Comparison of ENCODE assay signal across 12 cellular contexts in the genomic region with DNA sequence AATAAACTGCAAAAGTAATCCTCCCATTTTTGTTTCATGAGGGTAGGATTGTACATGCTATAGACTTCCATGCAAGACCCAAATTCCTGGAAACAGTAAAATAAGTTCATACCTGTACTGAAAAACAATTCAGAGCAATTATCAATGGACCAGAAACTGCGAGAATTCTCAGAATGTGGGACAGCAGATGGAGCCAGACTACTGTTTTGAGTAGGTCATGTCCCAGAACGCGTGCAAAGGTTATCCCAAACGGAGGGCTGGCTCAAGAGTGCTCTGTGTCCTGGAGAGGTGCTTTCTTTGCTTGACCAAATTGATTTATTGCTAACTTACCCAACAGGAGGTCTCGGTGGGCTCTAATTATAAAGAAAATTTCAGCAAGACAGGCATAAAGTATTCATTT. TPM values are rescaled to one million over a fixed set of nuclear protein-coding genes. Genes with fewer than 3 reads are reported as not detected.
DNase-seq lines count a peak whose midpoint lies in the region; ATAC-seq and TF ChIP-seq lines count a peak whose summit lies in the region.
"Had no signal": no experiment of that assay in that cellular context is flagged by ENCODE, and none has a peak within 500 bp of the region (broad histone marks: within the 10 kb centered on the region; RNA-seq: fewer than 3 reads in every experiment).

No MANE protein-coding gene starts in this region.

- TF ChIP-seq CTCF in Caco-2 (IDR thresholded peaks at IDR 0.05; ENCODE audit: insufficient read depth in 1 of 2, low read depth in 1 of 2, low read length in 1 of 2, severe bottlenecking in 1 of 2, unreplicated experiment in 1 of 2) (peak; percentile 14 to 45), HEK293 (tag by site-specific recombination; IDR thresholded peaks at IDR 0.05) (no peak), cardiac fibroblast (IDR thresholded peaks at IDR 0.05; ENCODE audit: low read depth, low read length) (no peak), mesothelial cell of epicardium (IDR thresholded peaks at IDR 0.05; ENCODE audit: unreplicated experiment) (no peak)

- peaks cover 8% of the 10 kb centered on the region for H3K27me3 Mint-ChIP-seq in Caco-2 (ENCODE audit: insufficient read depth, unreplicated experiment)
- peaks cover 8% of the 10 kb centered on the region for H3K27me3 Mint-ChIP-seq in mesothelial cell of epicardium (ENCODE audit: low read depth)

- no peak overlapping the region for H3K27ac ChIP-seq in HEK293 (ENCODE audit: extremely low read depth, low read depth, low read length)
- H3K27ac ChIP-seq: neutrophil, RWPE1 had no signal

- no peaks in the 10 kb centered on the region for H3K9me3 Mint-ChIP-seq in Caco-2 (ENCODE audit: unreplicated experiment)
- H3K9me3 Mint-ChIP-seq in mesothelial cell of epicardium = peaks cover 22% of the 10 kb centered on the region

- no peaks in the 10 kb centered on the region for H3K36me3 Mint-ChIP-seq in Caco-2 (ENCODE audit: insufficient read depth, unreplicated experiment)
- no peaks in the 10 kb centered on the region for H3K36me3 Mint-ChIP-seq in mesothelial cell of epicardium

- no peaks in the 10 kb centered on the region for H3K4me1 ChIP-seq in Caco-2
- H3K4me1 ChIP-seq in HEK293 (ENCODE audit: control insufficient read depth, insufficient read depth, low read length) = no peaks in the 10 kb centered on the region

- POLR2A ChIA-PET in Caco-2 (lab: Charles Lee) (no interaction called here), HEK293 (lab: Yijun Ruan, JAX) (no interaction called here)

- no peaks in the 10 kb centered on the region for H3K36me3 ChIP-seq in Caco-2 (ENCODE audit: control insufficient read depth, insufficient read depth, low read length)
- no peaks in the 10 kb centered on the region for H3K36me3 ChIP-seq in HEK293 (ENCODE audit: control insufficient read depth in 2 of 2, insufficient read depth in 1 of 2, low read length in 2 of 2)
- H3K36me3 ChIP-seq: heart right ventricle, neutrophil had no signal

- intact Hi-C loops in Caco-2 (cut with micrococcal nuclease; ENCODE audit: unreplicated experiment) (no loop called here), left colon (cut with DNase I, micrococcal nuclease) (no loop called here)

- H3K9me3 ChIP-seq in Caco-2 (no peaks in the 10 kb centered on the region), HEK293 (ENCODE audit: control insufficient read depth, insufficient read depth, low read depth, low read length) (no peaks in the 10 kb centered on the region)
- H3K9me3 ChIP-seq: heart right ventricle, neutrophil had no signal

- no peaks in the 10 kb centered on the region for H3K4me1 Mint-ChIP-seq in Caco-2 (ENCODE audit: low read depth, unreplicated experiment)
- peaks cover 16% of the 10 kb centered on the region for H3K4me1 Mint-ChIP-seq in mesothelial cell of epicardium

- CTCF ChIA-PET in Caco-2 (lab: Charles Lee) = no interaction called here
- CTCF ChIA-PET in HEK293 (lab: Yijun Ruan, JAX) = no interaction called here

- ATAC-seq in left colon = no peak
- ATAC-seq: heart right ventricle had no signal

- peak in 1 of 2 experiments; percentile 9 for DNase-seq in Caco-2
- DNase-seq in cardiac fibroblast (ENCODE audit: low read depth in 2 of 2) = peak; percentile 7 to 20
- DNase-seq in mesothelial cell of epicardium (ENCODE audit: low spot score in 2 of 2, unreplicated experiment in 2 of 2) = no peak
- no peak for DNase-seq in HuH-7 (ENCODE audit: low spot score)
- DNase-seq in left colon = no peak
- no peak for DNase-seq in NCI-H69 (lab: John Stamatoyannopoulos, UW)
- no peak for DNase-seq in stimulated activated naive CD4-positive, alpha-beta T cell (lab: John Stamatoyannopoulos, UW)
- DNase-seq: activated CD4-positive, alpha-beta T cell treated with anti-CD3 and anti-CD28 coated beads, Interleukin-2, amount 50 U/mL, for 48 hours had no signal

- H3K27ac Mint-ChIP-seq in Caco-2 (ENCODE audit: unreplicated experiment) (no peak overlapping the region), mesothelial cell of epicardium (no peak overlapping the region)

- no TSS peak for BruUV-seq in Caco-2 (replicated peaks; lab: Mats Ljungman, UMichigan)

- H3K4me3 Mint-ChIP-seq in Caco-2 (ENCODE audit: unreplicated experiment) (no peak overlapping the region), mesothelial cell of epicardium (peak overlapping the region; percentile 34)

- no peaks in the 10 kb centered on the region for H3K27me3 ChIP-seq in Caco-2 (replicated peaks; ENCODE audit: control insufficient read depth, insufficient read depth, low read length)
- H3K27me3 ChIP-seq: heart right ventricle had no signal

- H3K4me3 ChIP-seq in Caco-2 (ENCODE audit: low read depth, low read length) (no peak overlapping the region), HEK293 (ENCODE audit: low read depth, low read length) (no peak overlapping the region), cardiac fibroblast (replicated peaks in 1 of 2; ENCODE audit: low read depth in 2 of 2, low read length in 2 of 2) (no peak overlapping the region)
- H3K4me3 ChIP-seq: heart right ventricle had no signal

TF ChIP-seq in HEK293, 187 proteins besides CTCF, POLR2A, EP300 and RAD21:
- TF ChIP-seq ZNF324 (tag by site-specific recombination; IDR thresholded peaks at IDR 0.05) (no peak), ZNF777 (tag by site-specific recombination; IDR thresholded peaks at IDR 0.05; ENCODE audit: borderline replicate concordance) (no peak), ZNF274 (IDR thresholded peaks at IDR 0.05; ENCODE audit: low read length) (no peak), ZNF274 (tag by site-specific recombination; IDR thresholded peaks at IDR 0.05; ENCODE audit: borderline replicate concordance) (no peak), ZNF654 (tag by site-specific recombination; IDR thresholded peaks at IDR 0.05; ENCODE audit: low read depth) (0 out of 2 replicates have a peak, but pooled peaks have one; percentile 3), ZNF155 (tag by site-specific recombination; IDR thresholded peaks at IDR 0.05) (no peak), ZNF211 (tag by site-specific recombination; IDR thresholded peaks at IDR 0.05; ENCODE audit: low read depth) (no peak), ZNF423 (tag by site-specific recombination; IDR thresholded peaks at IDR 0.05) (no peak)
- TF ChIP-seq, protein P1, sequence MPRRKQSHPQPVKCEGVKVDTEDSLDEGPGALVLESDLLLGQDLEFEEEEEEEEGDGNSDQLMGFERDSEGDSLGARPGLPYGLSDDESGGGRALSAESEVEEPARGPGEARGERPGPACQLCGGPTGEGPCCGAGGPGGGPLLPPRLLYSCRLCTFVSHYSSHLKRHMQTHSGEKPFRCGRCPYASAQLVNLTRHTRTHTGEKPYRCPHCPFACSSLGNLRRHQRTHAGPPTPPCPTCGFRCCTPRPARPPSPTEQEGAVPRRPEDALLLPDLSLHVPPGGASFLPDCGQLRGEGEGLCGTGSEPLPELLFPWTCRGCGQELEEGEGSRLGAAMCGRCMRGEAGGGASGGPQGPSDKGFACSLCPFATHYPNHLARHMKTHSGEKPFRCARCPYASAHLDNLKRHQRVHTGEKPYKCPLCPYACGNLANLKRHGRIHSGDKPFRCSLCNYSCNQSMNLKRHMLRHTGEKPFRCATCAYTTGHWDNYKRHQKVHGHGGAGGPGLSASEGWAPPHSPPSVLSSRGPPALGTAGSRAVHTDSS (tag by site-specific recombination; IDR thresholded peaks at IDR 0.05) = no peak

RNA-seq across cellular contexts. Expression of gene MAGEH1, which starts 1.7 kb away (rescaled TPM):
- total RNA-seq in Caco-2 (2022) (not detected in 2 replicates), mesothelial cell of epicardium (35.9 to 40.2 TPM (median 40.1 TPM) in 3 replicates), left colon (1 to 10 TPM; 4.5 to 8.3 TPM)

RNA-seq across cellular contexts. Expression of gene USP51, which starts 39.4 kb away (rescaled TPM):
- total RNA-seq in Caco-2 (2022) (1.2 and 1.8 TPM in 2 replicates), mesothelial cell of epicardium (4.6 to 5.6 TPM (median 5.1 TPM) in 3 replicates), left colon (under 1 TPM; 0.21 to 0.81 TPM)

Comparison
In these comparisons a context has a peak if more than half of its experiments do, and no peak if none do; other contexts are left out.
1. DNase-seq: peak in cardiac fibroblast (2 of 2); none in mesothelial cell of epicardium (0 of 2), HuH-7 (single experiment), left colon (0 of 2), NCI-H69 (single experiment) and stimulated activated naive CD4-positive, alpha-beta T cell (0 of 6).
2. CTCF ChIP-seq: peak in Caco-2 (2 of 2); none in HEK293 (single experiment), cardiac fibroblast (single experiment) and mesothelial cell of epicardium (single experiment).